ENCODE assay signal across 9 cellular contexts in the genomic region with DNA sequence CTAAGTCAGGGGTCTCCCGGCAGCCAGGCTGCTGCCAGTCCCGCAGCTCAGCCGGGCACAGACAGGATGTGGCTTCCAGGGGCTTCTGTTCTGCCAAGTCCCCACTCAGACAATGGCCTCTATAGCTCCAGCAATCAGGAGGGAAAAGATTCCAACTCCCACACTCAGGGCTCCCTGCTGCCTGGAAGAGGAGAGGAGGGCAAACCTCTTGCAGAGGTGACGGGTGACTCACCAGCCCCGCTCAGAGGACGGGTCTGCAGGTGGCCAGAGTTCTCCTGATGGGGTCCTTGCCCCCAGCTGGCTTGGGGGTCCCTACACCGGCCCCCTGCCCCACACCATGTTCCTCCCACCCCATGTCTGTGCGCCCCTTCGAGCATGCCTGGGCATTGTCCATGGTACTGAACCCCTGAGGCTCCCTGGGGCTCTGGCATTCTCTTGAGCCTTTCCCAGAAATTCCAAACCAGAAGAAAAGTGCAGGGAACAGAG. TPM values are rescaled to one million over a fixed set of nuclear protein-coding genes. Genes with fewer than 3 reads are reported as not detected.
DNase-seq lines count a peak whose midpoint lies in the region; TF ChIP-seq lines count a peak whose summit lies in the region.
"Had no signal": no experiment of that assay in that cellular context is flagged by ENCODE, and none has a peak within 500 bp of the region (broad histone marks: within the 10 kb centered on the region; RNA-seq: fewer than 3 reads in every experiment).

No MANE protein-coding gene starts in this region.

- H3K4me3 ChIP-seq in fibroblast of lung (replicated peaks in 1 of 4; ENCODE audit: control extremely low read depth in 1 of 4, insufficient read depth in 1 of 4, low read depth in 3 of 4, low read length in 4 of 4) (no peak overlapping the region), skeletal muscle satellite cell (ENCODE audit: low read length) (peak overlapping the region; percentile 63)

- no peaks in the 10 kb centered on the region for H3K9me3 ChIP-seq in fibroblast of lung (ENCODE audit: control insufficient read depth, insufficient read depth, low read depth, low read length)
- no peaks in the 10 kb centered on the region for H3K9me3 ChIP-seq in skeletal muscle satellite cell (replicated peaks; ENCODE audit: low read length)

- H3K36me3 ChIP-seq in fibroblast of lung (ENCODE audit: control insufficient read depth, insufficient read depth, low read length): no peaks in the 10 kb centered on the region
- H3K36me3 ChIP-seq in skeletal muscle satellite cell (ENCODE audit: insufficient read depth, low read length): no peaks in the 10 kb centered on the region

- H3K9ac ChIP-seq in fibroblast of lung (ENCODE audit: insufficient read depth, low read length) (no peak overlapping the region), skeletal muscle satellite cell (ENCODE audit: low read depth, low read length) (no peak overlapping the region)

- peak; percentile 48 for DNase-seq in DMS79 treated with DMSO at 0.1 percent for 48 hours (lab: John Stamatoyannopoulos, UW)
- DNase-seq in DMS79 (lab: John Stamatoyannopoulos, UW): no peak
- peak; percentile 77 for DNase-seq in RPMI7951 (ENCODE audit: low read depth)
- DNase-seq in fibroblast of lung (ENCODE audit: low read depth in 2 of 2): peak in 1 of 2 donors; percentile 29
- no peak for DNase-seq in Kasumi-1 (lab: John Stamatoyannopoulos, UW)
- DNase-seq in stimulated activated naive CD4-positive, alpha-beta T cell treated with Interleukin-2 at 50 U/mL for 16 hours (lab: John Stamatoyannopoulos, UW): no peak
- DNase-seq in stimulated activated CD4-positive, alpha-beta T cell treated with anti-CD3 and anti-CD28 coated beads, Interleukin-2, amount 100 ng/mL, for 48 hours: no peak

- H3K4me1 ChIP-seq in fibroblast of lung (ENCODE audit: control insufficient read depth, extremely low read depth, insufficient read depth, low read length) (peaks cover 14% of the 10 kb centered on the region), skeletal muscle satellite cell (ENCODE audit: control insufficient read depth, insufficient read depth, low read length) (peaks cover 25% of the 10 kb centered on the region)

- no peaks in the 10 kb centered on the region for H3K79me2 ChIP-seq in fibroblast of lung (ENCODE audit: control insufficient read depth, insufficient read depth, low read length)

- H3K27me3 ChIP-seq in fibroblast of lung (ENCODE audit: control insufficient read depth, insufficient read depth, low read length): no peaks in the 10 kb centered on the region
- peaks cover 13% of the 10 kb centered on the region for H3K27me3 ChIP-seq in skeletal muscle satellite cell (ENCODE audit: control insufficient read depth, insufficient read depth, low read length)

- H3K4me2 ChIP-seq in fibroblast of lung (ENCODE audit: extremely low read depth, insufficient read depth, low read length) (no peak overlapping the region), skeletal muscle satellite cell (ENCODE audit: low read length) (peak overlapping the region; percentile 80)

- H2AFZ ChIP-seq in fibroblast of lung (ENCODE audit: low read length): no peak overlapping the region

- no peak for TF ChIP-seq CTCF in fibroblast of lung (conservative IDR thresholded peaks at IDR 0.05 in 1 of 2, IDR thresholded peaks at IDR 0.05 in 1 of 2; ENCODE audit: low read depth in 1 of 2, low read length in 2 of 2)

- no peaks in the 10 kb centered on the region for H4K20me1 ChIP-seq in fibroblast of lung (ENCODE audit: control insufficient read depth, extremely low read depth, insufficient read depth, low read length)

- peak overlapping the region; percentile 72 for H3K27ac ChIP-seq in fibroblast of lung (ENCODE audit: insufficient read depth, low read length)
- H3K27ac ChIP-seq: 22Rv1 had no signal

RNA-seq across cellular contexts. Expression of gene NTSR1, which starts 32.6 kb away (rescaled TPM):
- total RNA-seq in RPMI7951 (2014; rRNA removed; shearing (Covaris generic)): 15.0 and 19.7 TPM in 2 replicates
- under 0.01 and 0.33 TPM in 2 replicates for total RNA-seq in fibroblast of lung
- polyA plus RNA-seq in fibroblast of lung: 0.05 and 8.1 TPM in 2 replicates
- polyA plus RNA-seq in fibroblast of lung (2012): 0.07 and 16.7 TPM in 2 replicates
- polyA minus RNA-seq in fibroblast of lung (ENCODE audit: low replicate concordance): 1.5 and 25.2 TPM in 2 replicates
- 0.22 and 0.25 TPM in 2 replicates for total RNA-seq in skeletal muscle satellite cell (2012; rRNA removed)

RNA-seq across cellular contexts. Expression of gene MRGBP, which starts 55.0 kb away (rescaled TPM):
- 44.7 and 58.5 TPM in 2 replicates for total RNA-seq in RPMI7951 (2014; rRNA removed; shearing (Covaris generic))
- total RNA-seq in fibroblast of lung: 18.5 and 20.3 TPM in 2 replicates
- polyA plus RNA-seq in fibroblast of lung: 13.1 and 15.2 TPM in 2 replicates
- 12.6 and 17.4 TPM in 2 replicates for polyA plus RNA-seq in fibroblast of lung (2012)
- polyA minus RNA-seq in fibroblast of lung (ENCODE audit: low replicate concordance): 4.7 and 17.0 TPM in 2 replicates
- total RNA-seq in skeletal muscle satellite cell (2012; rRNA removed): 19.7 and 21.3 TPM in 2 replicates

Comparison
In these comparisons a context has a peak if more than half of its experiments do, and no peak if none do; other contexts are left out.
1. DNase-seq: peak in DMS79 treated with DMSO at 0.1 percent for 48 hours (single experiment) and RPMI7951 (single experiment); none in DMS79 (single experiment), Kasumi-1 (0 of 2), stimulated activated naive CD4-positive, alpha-beta T cell treated with Interleukin-2 at 50 U/mL for 16 hours (single experiment) and stimulated activated CD4-positive, alpha-beta T cell treated with anti-CD3 and anti-CD28 coated beads, Interleukin-2, amount 100 ng/mL, for 48 hours (0 of 2).
2. RNA of gene NTSR1, which starts 32.6 kb away (total RNA-seq): 15.0 to 19.7 TPM in RPMI7951; under 0.01 to 0.33 TPM in fibroblast of lung; every median in the first group is over 10 times any median in the second.